11 cellular contexts compared by ENCODE assay signal in the genomic region with DNA sequence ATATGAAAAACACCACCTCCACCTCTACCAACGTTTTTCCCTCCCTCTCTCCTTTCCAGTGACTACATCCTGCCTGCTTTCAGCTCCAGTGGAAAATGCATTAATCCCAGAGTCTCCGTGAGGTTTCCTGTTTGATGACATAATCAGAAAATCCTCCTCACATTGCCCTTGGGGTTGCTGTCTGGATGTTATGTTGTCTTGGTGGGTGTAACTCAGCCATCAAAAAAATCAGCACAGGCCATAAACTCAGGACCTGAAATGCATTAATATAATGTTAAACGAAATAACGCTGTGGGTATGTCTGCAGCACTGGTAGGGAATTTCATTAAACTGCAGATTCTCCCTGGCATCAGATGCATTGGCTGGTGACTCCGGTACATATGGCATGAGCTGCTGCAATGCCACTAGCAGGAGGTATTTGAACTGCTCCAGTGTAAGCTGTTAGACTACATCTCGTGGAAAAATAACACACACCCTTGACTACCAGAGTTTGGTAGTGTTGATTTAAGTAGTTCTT.
A peak's percentile ranks its signal among the peaks of the same experiment; 100 is the strongest.
DNase-seq lines count a peak whose midpoint lies in the region; ATAC-seq and TF ChIP-seq lines count a peak whose summit lies in the region.
"Had no signal": no experiment of that assay in that cellular context is flagged by ENCODE, and none has a peak within 500 bp of the region (broad histone marks: within the 10 kb centered on the region; RNA-seq: fewer than 3 reads in every experiment).

No MANE protein-coding gene starts in this region.

- H3K4me3 ChIP-seq in left ventricle myocardium inferior (no peak overlapping the region), HAP-1 (no peak overlapping the region)
- H3K4me3 ChIP-seq: cardiac muscle cell had no signal

- in situ Hi-C loops in HAP-1 (cut with MboI; ENCODE audit: low sequenced_read_pairs): no loop called here

- intact Hi-C loops in left ventricle myocardium inferior (cut with micrococcal nuclease) (no loop called here), Right ventricle myocardium inferior (cut with DNase I) (no loop called here)

- no peak for DNase-seq in left ventricle myocardium inferior
- no peak for DNase-seq in Right ventricle myocardium inferior (ENCODE audit: missing footprints)
- peak; percentile 84 for DNase-seq in iris pigment epithelial cell (ENCODE audit: low read depth)
- DNase-seq in stimulated activated CD4-positive, alpha-beta T cell treated with anti-CD3 and anti-CD28 coated beads, Interleukin-2, amount 100 ng/mL, for 48 hours: no peak
- DNase-seq in HAP-1 (ENCODE audit: low spot score in 2 of 2): no peak
- DNase-seq in NCI-H748 treated with DMSO at 0.1 percent for 48 hours (lab: John Stamatoyannopoulos, UW): no peak
- DNase-seq in GM20000 (ENCODE audit: low spot score): no peak
- DNase-seq: activated CD4-positive, alpha-beta memory T cell treated with anti-CD3 and anti-CD28 coated beads, Interleukin-2, amount 10 ng/mL, durations not matched to agents 7 days and 5 days; CD4-positive, alpha-beta T cell had no signal

- ATAC-seq in Right ventricle myocardium inferior (no peak), SK-N-SH treated with all-trans-retinoic acid at 6 μM for 48 hours (peak; percentile 61)

- H3K36me3 ChIP-seq in left ventricle myocardium inferior (no peaks in the 10 kb centered on the region), HAP-1 (replicated peaks) (no peaks in the 10 kb centered on the region)
- H3K36me3 ChIP-seq: cardiac muscle cell had no signal

- TF ChIP-seq CTCF in left ventricle myocardium inferior (IDR thresholded peaks at IDR 0.05; ENCODE audit: borderline replicate concordance) (no peak), GM20000 (IDR thresholded peaks at IDR 0.05; ENCODE audit: extremely low read depth, missing control alignments) (no peak)

- no peaks in the 10 kb centered on the region for H3K27me3 ChIP-seq in left ventricle myocardium inferior (ENCODE audit: low read depth)
- H3K27me3 ChIP-seq in HAP-1 (ENCODE audit: low read depth): no peaks in the 10 kb centered on the region
- H3K27me3 ChIP-seq: cardiac muscle cell had no signal

- H3K4me1 ChIP-seq in left ventricle myocardium inferior (peaks cover 43% of the 10 kb centered on the region), HAP-1 (peaks cover 32% of the 10 kb centered on the region)

- H3K9me3 ChIP-seq in left ventricle myocardium inferior (replicated peaks) (no peaks in the 10 kb centered on the region), HAP-1 (no peaks in the 10 kb centered on the region)

- H3K27ac ChIP-seq in left ventricle myocardium inferior (replicated peaks): peak overlapping the region; percentile 59

TF ChIP-seq in SK-N-SH treated with all-trans-retinoic acid at 6 μM for 48 hours, 23 proteins besides CTCF, POLR2A, EP300 and RAD21 (continues in another document):
- TF ChIP-seq ZC3H10 (CRISPR knock-in tag; IDR thresholded peaks at IDR 0.05) (no peak), ARNTL (CRISPR knock-in tag; IDR thresholded peaks at IDR 0.05; ENCODE audit: borderline replicate concordance, low read depth) (no peak), ZNF8 (CRISPR knock-in tag; IDR thresholded peaks at IDR 0.05) (no peak), OSR1 (CRISPR knock-in tag; IDR thresholded peaks at IDR 0.05) (no peak), ZFP3 (CRISPR knock-in tag; IDR thresholded peaks at IDR 0.05) (no peak), ESRRG (CRISPR knock-in tag; IDR thresholded peaks at IDR 0.05) (no peak), CSDC2 (CRISPR knock-in tag; IDR thresholded peaks at IDR 0.05) (no peak), GLIS3 (CRISPR knock-in tag; IDR thresholded peaks at IDR 0.05) (no peak), RARB (CRISPR knock-in tag; IDR thresholded peaks at IDR 0.05) (no peak), TOX (CRISPR knock-in tag; IDR thresholded peaks at IDR 0.05; ENCODE audit: borderline replicate concordance) (no peak), ZFP30 (CRISPR knock-in tag; IDR thresholded peaks at IDR 0.05) (no peak), TCF4 (CRISPR knock-in tag; IDR thresholded peaks at IDR 0.05; ENCODE audit: borderline replicate concordance) (peak; percentile 46; the same call in 1 of the 2 replicates), ZNF70 (CRISPR knock-in tag; IDR thresholded peaks at IDR 0.05) (no peak), ISL1 (CRISPR knock-in tag; IDR thresholded peaks at IDR 0.05) (no peak)
- TF ChIP-seq, protein P1, sequence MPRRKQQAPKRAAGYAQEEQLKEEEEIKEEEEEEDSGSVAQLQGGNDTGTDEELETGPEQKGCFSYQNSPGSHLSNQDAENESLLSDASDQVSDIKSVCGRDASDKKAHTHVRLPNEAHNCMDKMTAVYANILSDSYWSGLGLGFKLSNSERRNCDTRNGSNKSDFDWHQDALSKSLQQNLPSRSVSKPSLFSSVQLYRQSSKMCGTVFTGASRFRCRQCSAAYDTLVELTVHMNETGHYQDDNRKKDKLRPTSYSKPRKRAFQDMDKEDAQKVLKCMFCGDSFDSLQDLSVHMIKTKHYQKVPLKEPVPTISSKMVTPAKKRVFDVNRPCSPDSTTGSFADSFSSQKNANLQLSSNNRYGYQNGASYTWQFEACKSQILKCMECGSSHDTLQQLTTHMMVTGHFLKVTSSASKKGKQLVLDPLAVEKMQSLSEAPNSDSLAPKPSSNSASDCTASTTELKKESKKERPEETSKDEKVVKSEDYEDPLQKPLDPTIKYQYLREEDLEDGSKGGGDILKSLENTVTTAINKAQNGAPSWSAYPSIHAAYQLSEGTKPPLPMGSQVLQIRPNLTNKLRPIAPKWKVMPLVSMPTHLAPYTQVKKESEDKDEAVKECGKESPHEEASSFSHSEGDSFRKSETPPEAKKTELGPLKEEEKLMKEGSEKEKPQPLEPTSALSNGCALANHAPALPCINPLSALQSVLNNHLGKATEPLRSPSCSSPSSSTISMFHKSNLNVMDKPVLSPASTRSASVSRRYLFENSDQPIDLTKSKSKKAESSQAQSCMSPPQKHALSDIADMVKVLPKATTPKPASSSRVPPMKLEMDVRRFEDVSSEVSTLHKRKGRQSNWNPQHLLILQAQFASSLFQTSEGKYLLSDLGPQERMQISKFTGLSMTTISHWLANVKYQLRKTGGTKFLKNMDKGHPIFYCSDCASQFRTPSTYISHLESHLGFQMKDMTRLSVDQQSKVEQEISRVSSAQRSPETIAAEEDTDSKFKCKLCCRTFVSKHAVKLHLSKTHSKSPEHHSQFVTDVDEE (CRISPR knock-in tag; IDR thresholded peaks at IDR 0.05): peak; percentile 79; the same call in 1 of the 2 replicates
- TF ChIP-seq, protein P2, sequence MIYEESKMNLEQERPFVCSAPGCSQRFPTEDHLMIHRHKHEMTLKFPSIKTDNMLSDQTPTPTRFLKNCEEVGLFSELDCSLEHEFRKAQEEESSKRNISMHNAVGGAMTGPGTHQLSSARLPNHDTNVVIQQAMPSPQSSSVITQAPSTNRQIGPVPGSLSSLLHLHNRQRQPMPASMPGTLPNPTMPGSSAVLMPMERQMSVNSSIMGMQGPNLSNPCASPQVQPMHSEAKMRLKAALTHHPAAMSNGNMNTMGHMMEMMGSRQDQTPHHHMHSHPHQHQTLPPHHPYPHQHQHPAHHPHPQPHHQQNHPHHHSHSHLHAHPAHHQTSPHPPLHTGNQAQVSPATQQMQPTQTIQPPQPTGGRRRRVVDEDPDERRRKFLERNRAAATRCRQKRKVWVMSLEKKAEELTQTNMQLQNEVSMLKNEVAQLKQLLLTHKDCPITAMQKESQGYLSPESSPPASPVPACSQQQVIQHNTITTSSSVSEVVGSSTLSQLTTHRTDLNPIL (CRISPR knock-in tag; IDR thresholded peaks at IDR 0.05; ENCODE audit: low read depth): 0 out of 2 replicates have a peak, but pooled peaks have one; percentile 9
- TF ChIP-seq, protein P3, sequence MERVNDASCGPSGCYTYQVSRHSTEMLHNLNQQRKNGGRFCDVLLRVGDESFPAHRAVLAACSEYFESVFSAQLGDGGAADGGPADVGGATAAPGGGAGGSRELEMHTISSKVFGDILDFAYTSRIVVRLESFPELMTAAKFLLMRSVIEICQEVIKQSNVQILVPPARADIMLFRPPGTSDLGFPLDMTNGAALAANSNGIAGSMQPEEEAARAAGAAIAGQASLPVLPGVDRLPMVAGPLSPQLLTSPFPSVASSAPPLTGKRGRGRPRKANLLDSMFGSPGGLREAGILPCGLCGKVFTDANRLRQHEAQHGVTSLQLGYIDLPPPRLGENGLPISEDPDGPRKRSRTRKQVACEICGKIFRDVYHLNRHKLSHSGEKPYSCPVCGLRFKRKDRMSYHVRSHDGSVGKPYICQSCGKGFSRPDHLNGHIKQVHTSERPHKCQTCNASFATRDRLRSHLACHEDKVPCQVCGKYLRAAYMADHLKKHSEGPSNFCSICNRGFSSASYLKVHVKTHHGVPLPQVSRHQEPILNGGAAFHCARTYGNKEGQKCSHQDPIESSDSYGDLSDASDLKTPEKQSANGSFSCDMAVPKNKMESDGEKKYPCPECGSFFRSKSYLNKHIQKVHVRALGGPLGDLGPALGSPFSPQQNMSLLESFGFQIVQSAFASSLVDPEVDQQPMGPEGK (CRISPR knock-in tag; IDR thresholded peaks at IDR 0.05; ENCODE audit: borderline replicate concordance): no peak
- TF ChIP-seq, protein P4, sequence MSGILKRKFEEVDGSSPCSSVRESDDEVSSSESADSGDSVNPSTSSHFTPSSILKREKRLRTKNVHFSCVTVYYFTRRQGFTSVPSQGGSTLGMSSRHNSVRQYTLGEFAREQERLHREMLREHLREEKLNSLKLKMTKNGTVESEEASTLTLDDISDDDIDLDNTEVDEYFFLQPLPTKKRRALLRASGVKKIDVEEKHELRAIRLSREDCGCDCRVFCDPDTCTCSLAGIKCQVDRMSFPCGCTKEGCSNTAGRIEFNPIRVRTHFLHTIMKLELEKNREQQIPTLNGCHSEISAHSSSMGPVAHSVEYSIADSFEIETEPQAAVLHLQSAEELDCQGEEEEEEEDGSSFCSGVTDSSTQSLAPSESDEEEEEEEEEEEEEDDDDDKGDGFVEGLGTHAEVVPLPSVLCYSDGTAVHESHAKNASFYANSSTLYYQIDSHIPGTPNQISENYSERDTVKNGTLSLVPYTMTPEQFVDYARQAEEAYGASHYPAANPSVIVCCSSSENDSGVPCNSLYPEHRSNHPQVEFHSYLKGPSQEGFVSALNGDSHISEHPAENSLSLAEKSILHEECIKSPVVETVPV (CRISPR knock-in tag; IDR thresholded peaks at IDR 0.05): no peak
